9 cellular contexts compared by ENCODE assay signal in the genomic region with DNA sequence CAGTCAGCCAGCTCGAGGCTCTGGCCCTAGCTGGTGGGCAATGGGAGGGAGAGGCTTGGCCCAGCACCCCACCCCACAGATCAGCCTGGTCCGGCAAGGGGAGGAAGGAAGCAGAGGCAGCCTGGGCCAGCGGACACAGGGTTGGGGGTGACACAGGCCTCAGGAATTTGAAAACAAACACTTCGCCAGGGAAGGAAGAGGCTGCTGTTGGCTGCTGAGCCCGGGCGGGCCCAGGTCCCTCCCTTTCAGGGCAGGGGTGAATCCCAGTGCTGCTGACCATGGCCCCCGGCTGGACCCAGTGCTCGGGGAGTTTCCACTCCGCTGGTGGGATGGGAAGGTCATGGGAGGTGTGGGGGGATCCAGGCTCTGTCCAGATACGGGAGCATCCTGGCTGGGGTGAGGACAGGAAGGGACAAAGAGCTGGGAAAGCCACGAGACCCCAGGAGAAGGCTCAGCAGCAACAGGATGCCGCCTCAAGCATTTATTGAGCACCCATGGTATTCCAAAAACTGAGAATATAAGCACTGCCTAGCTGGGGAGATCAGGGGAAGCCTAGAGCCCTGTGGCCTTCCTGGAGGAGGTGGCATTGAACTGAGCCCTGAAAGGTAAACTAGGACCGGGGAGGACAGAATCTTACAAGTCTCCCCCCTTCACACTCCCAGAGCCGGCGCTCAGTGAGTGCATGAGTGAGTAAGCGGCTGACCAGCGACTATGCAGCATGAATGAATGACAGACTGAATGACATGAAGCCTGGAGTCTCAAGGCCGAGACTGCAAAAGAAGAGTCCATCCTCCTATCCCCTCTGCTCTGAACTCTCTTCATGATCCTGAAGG. TPM values are rescaled to one million over a fixed set of nuclear protein-coding genes. Genes with fewer than 3 reads are reported as not detected.
DNase-seq lines count a peak whose midpoint lies in the region; ATAC-seq, FAIRE-seq and TF ChIP-seq lines count a peak whose summit lies in the region.
"Had no signal": no experiment of that assay in that cellular context is flagged by ENCODE, and none has a peak within 500 bp of the region (broad histone marks: within the 10 kb centered on the region; RNA-seq: fewer than 3 reads in every experiment).

No MANE protein-coding gene starts in this region.

- peaks cover 27% of the 10 kb centered on the region for H3K4me1 ChIP-seq in rectal smooth muscle tissue (ENCODE audit: control insufficient read depth, insufficient read depth, low read length)

- no peaks in the 10 kb centered on the region for H3K36me3 ChIP-seq in rectal smooth muscle tissue (ENCODE audit: control insufficient read depth, insufficient read depth, low read length)
- H3K36me3 ChIP-seq: neutrophil had no signal

- H3K27ac ChIP-seq in adipose tissue (ENCODE audit: low read depth, low read length), result peak overlapping the region; percentile 48
- H3K27ac ChIP-seq in rectal smooth muscle tissue (ENCODE audit: low read depth, low read length), result peak overlapping the region; percentile 91
- H3K27ac ChIP-seq: neutrophil had no signal

- DNase-seq in left cardiac atrium, result peak; percentile 90
- no peak for DNase-seq in activated CD4-positive, alpha-beta T cell treated with anti-CD3 and anti-CD28 coated beads for 48 hours
- no peak for DNase-seq in GM10266 (ENCODE audit: extremely low spot score)
- no peak for DNase-seq in SHP77 treated with DMSO at 0.1 percent for 48 hours (lab: John Stamatoyannopoulos, UW)

- TF ChIP-seq CTCF in GM10266 (IDR thresholded peaks at IDR 0.05; ENCODE audit: control insufficient read depth, insufficient read depth, low read depth, missing control alignments), result no peak

- no peaks in the 10 kb centered on the region for H3K27me3 ChIP-seq in rectal smooth muscle tissue (ENCODE audit: control insufficient read depth, insufficient read depth, low read length)

- H3K4me3 ChIP-seq in rectal smooth muscle tissue (ENCODE audit: low read length), result peak overlapping the region; percentile 14

- WGBS in adipose tissue, 3 donors, result 47 to 64% (median 49%) methylated on average over 16 to 18 of the region's 18 CpGs

- no peak overlapping the region for H3K9ac ChIP-seq in rectal smooth muscle tissue (ENCODE audit: low read length)

- ATAC-seq in left cardiac atrium (peak; percentile 93 to 97), GM19351 (IDR thresholded peaks at IDR 0.05; ENCODE audit: unreplicated experiment) (no peak)

- FAIRE-seq in G401.6 (lab: Jason Lieb, UNC), result peak; percentile 73

- intact Hi-C loops in left cardiac atrium (cut with DNase I), result no loop called here

RNA-seq across cellular contexts. Expression of a gene that starts 26.2 kb away (rescaled TPM):
- 10 to 100 TPM in 1 of 3 donors, 1 to 10 TPM in 2; 4.1 to 20.0 (median 9.4) TPM for polyA plus RNA-seq in adipose tissue
- 10 to 100 TPM in 1 of 2 donors, 1 to 10 TPM in 1; 8.1 to 24.1 TPM for total RNA-seq in left cardiac atrium

RNA-seq across cellular contexts. Expression of a gene that starts 30.3 kb away (rescaled TPM):
- polyA plus RNA-seq in adipose tissue, result 1 to 10 TPM; 5.5 to 8.4 (median 6.8) TPM
- 1 to 10 TPM; 2.1 to 4.7 TPM for total RNA-seq in left cardiac atrium

RNA-seq across cellular contexts. Expression of a gene that starts 54.9 kb away (rescaled TPM):
- polyA plus RNA-seq in adipose tissue, result 1 to 10 TPM; 1.8 to 3.3 (median 3.2) TPM
- 1 to 10 TPM; 4.7 to 7.2 TPM for total RNA-seq in left cardiac atrium
